ENCODE assay signal across 8 cellular contexts in genomic region chr6:128731249-128732165, GRCh38.
A peak's percentile ranks its signal among the peaks of the same experiment; 100 is the strongest.
DNase-seq lines count a peak whose midpoint lies in the region; TF ChIP-seq lines count a peak whose summit lies in the region.

No MANE protein-coding gene starts in this region.

- DNase-seq in DMS153 treated with DMSO at 0.1 percent for 48 hours (lab: John Stamatoyannopoulos, UW; ENCODE audit: unreplicated experiment) (peak; percentile 33), NCI-H226 (peak; percentile 64), dedifferentiated amniotic fluid mesenchymal stem cell (ENCODE audit: extremely low spot score) (peak; percentile 19), midbrain (lab: John Stamatoyannopoulos, UW) (peak; percentile 58), NCI-H2227 (lab: John Stamatoyannopoulos, UW; ENCODE audit: unreplicated experiment) (no peak), COLO668 (lab: John Stamatoyannopoulos, UW; ENCODE audit: unreplicated experiment) (no peak)
- DNase-seq in activated CD4-positive, alpha-beta T cell treated with anti-CD3 and anti-CD28 coated beads, Interleukin-2, amount 50 U/mL, for 48 hours = no peak

- POLR2A ChIA-PET in HEK293 (lab: Yijun Ruan, JAX) = no interaction called here

- H3K4me1 ChIP-seq in HEK293 (ENCODE audit: control insufficient read depth, insufficient read depth, low read length) = no peaks in the 10 kb centered on the region

- no peaks in the 10 kb centered on the region for H3K36me3 ChIP-seq in HEK293 (ENCODE audit: control insufficient read depth in 2 of 2, insufficient read depth in 1 of 2, low read length in 2 of 2)

- TF ChIP-seq CTCF in HEK293 (tag by site-specific recombination; IDR thresholded peaks at IDR 0.05) = peak; percentile 48; the same call in 1 of the 2 replicates

- CTCF ChIA-PET in HEK293 (lab: Yijun Ruan, JAX) = interaction anchor here (0.5 to 2.0 kb wide), 21 partner anchors 11 to 1818 kb away, joined by 3 to 22 read pairs (median 4); no protein-coding TSS in a partner anchor

- H3K27ac ChIP-seq in HEK293 (ENCODE audit: extremely low read depth, low read depth, low read length) = no peak overlapping the region

- no peak overlapping the region for H3K4me3 ChIP-seq in HEK293 (ENCODE audit: low read depth, low read length)

- no peaks in the 10 kb centered on the region for H3K9me3 ChIP-seq in HEK293 (ENCODE audit: control insufficient read depth, insufficient read depth, low read depth, low read length)

TF ChIP-seq in HEK293, 187 proteins besides CTCF, POLR2A, EP300 and RAD21:
- TF ChIP-seq ZBTB21 (tag by site-specific recombination; IDR thresholded peaks at IDR 0.05) (no peak), ZXDB (tag by site-specific recombination; IDR thresholded peaks at IDR 0.05) (peak; percentile 40; the same call in 1 of the 2 replicates), ZNF792 (tag by site-specific recombination; IDR thresholded peaks at IDR 0.05) (no peak), HOXA7 (CRISPR knock-in tag; IDR thresholded peaks at IDR 0.05; ENCODE audit: borderline replicate concordance) (no peak), BCL11B (tag by site-specific recombination; IDR thresholded peaks at IDR 0.05; ENCODE audit: low read depth) (no peak), ZNF654 (tag by site-specific recombination; IDR thresholded peaks at IDR 0.05; ENCODE audit: low read depth) (peak; percentile 70), ZNF768 (tag by site-specific recombination; IDR thresholded peaks at IDR 0.05) (no peak)
TF ChIP-seq in HEK293: peak in this region for 2.

Comparison
In these comparisons a context has a peak if more than half of its experiments do, and no peak if none do; other contexts are left out.
1. DNase-seq: peak in DMS153 treated with DMSO at 0.1 percent for 48 hours (single experiment), NCI-H226 (single experiment), dedifferentiated amniotic fluid mesenchymal stem cell (single experiment) and midbrain (single experiment); none in NCI-H2227 (single experiment), activated CD4-positive, alpha-beta T cell treated with anti-CD3 and anti-CD28 coated beads, Interleukin-2, amount 50 U/mL, for 48 hours (0 of 2) and COLO668 (single experiment).